Comparison of ENCODE assay signal across 8 cellular contexts in genomic region chr2:173964565-173965371, GRCh38. TPM values are rescaled to one million over a fixed set of nuclear protein-coding genes. Genes with fewer than 3 reads are reported as not detected.
A peak's percentile ranks its signal among the peaks of the same experiment; 100 is the strongest.
DNase-seq lines count a peak whose midpoint lies in the region; ATAC-seq and TF ChIP-seq lines count a peak whose summit lies in the region.

No MANE protein-coding gene starts in this region.

- H3K27ac ChIP-seq in right lobe of liver = peak overlapping the region; percentile 98 to 100 (median 100)

- ATAC-seq in HG03095 (IDR thresholded peaks at IDR 0.05; ENCODE audit: unreplicated experiment) (peak; percentile 0), right lobe of liver (peak; percentile 60 to 79 (median 71))

- H3K4me3 ChIP-seq in right lobe of liver = peak overlapping the region; percentile 80 to 86 (median 80)

- no peaks in the 10 kb centered on the region for H3K36me3 ChIP-seq in right lobe of liver

- TF ChIP-seq CTCF in right lobe of liver (IDR thresholded peaks at IDR 0.05) = no peak

- no peaks in the 10 kb centered on the region for H3K9me3 ChIP-seq in right lobe of liver

- H3K4me1 ChIP-seq in right lobe of liver = peaks cover 0 to 29% (median 0%) of the 10 kb centered on the region in 4 donors

- TF ChIP-seq POLR2A in right lobe of liver (IDR thresholded peaks at IDR 0.05) = peak; percentile 61

- WGBS in right lobe of liver (ENCODE audit: insufficient coverage, low coverage, low lambda C conversion rate, missing lambda C conversion rate) = 0% methylated on average over 16 of the region's 84 CpGs

- no peaks in the 10 kb centered on the region for H3K27me3 ChIP-seq in right lobe of liver

- DNase-seq in NCI-H524 (lab: John Stamatoyannopoulos, UW) (peak; percentile 77 to 81), NCI-H524 treated with DMSO at 0.1 percent for 48 hours (lab: John Stamatoyannopoulos, UW) (no peak), NCI-H69 (lab: John Stamatoyannopoulos, UW) (peak; percentile 90), dermis microvascular lymphatic vessel endothelial cell (ENCODE audit: low read depth in 2 of 2) (peak; percentile 61 to 91), right lobe of liver (peak; percentile 92 to 95 (median 93))
- peak; percentile 80 to 86 for DNase-seq in activated CD4-positive, alpha-beta T cell treated with anti-CD3 and anti-CD28 coated beads, Interleukin-2, amount 50 U/mL, for 48 hours
- DNase-seq in stimulated activated CD4-positive, alpha-beta T cell treated with anti-CD3 and anti-CD28 coated beads, Interleukin-4, amount 100 ng/mL, for 48 hours (ENCODE audit: low read depth in 2 of 2) = peak; percentile 78 to 85

- intact Hi-C loops in right lobe of liver (cut with DNase I) = no loop called here

RNA-seq across cellular contexts. Expression of gene SP3, which starts 0.4 kb away (rescaled TPM):
- 71.2 and 81.3 TPM in 2 replicates for total RNA-seq in dermis microvascular lymphatic vessel endothelial cell
- 10 to 100 TPM; 28.4 to 36.5 (median 32.4) TPM for total RNA-seq in right lobe of liver
